In genomic region chr5:7849531-7850240, GRCh38 we compare ENCODE assay signal across 10 cellular contexts. TPM values are rescaled to one million over a fixed set of nuclear protein-coding genes. Genes with fewer than 3 reads are reported as not detected.
DNase-seq lines count a peak whose midpoint lies in the region; ATAC-seq and TF ChIP-seq lines count a peak whose summit lies in the region.
"Had no signal": no experiment of that assay in that cellular context is flagged by ENCODE, and none has a peak within 500 bp of the region (broad histone marks: within the 10 kb centered on the region; RNA-seq: fewer than 3 reads in every experiment).

No MANE protein-coding gene starts in this region.

- H3K4me2 ChIP-seq in osteoblast (ENCODE audit: insufficient read depth, low read length): peak overlapping the region; percentile 68

- H3K79me2 ChIP-seq in osteoblast (ENCODE audit: insufficient read depth, low read length): no peaks in the 10 kb centered on the region

- DNase-seq in GM03348 (ENCODE audit: low spot score) (peak; percentile 27), NCI-H748 (lab: John Stamatoyannopoulos, UW; ENCODE audit: unreplicated experiment) (peak; percentile 88), fibroblast of pulmonary artery (ENCODE audit: low read depth) (no peak), osteoblast (ENCODE audit: insufficient read length, low spot score, missing footprints) (peak; percentile 86), HT-29 (ENCODE audit: low spot score) (no peak), kidney tubule cell (ENCODE audit: low spot score) (no peak)

- ATAC-seq in GM18870 (IDR thresholded peaks at IDR 0.05; ENCODE audit: unreplicated experiment): no peak
- ATAC-seq in HG03280 (IDR thresholded peaks at IDR 0.05; ENCODE audit: unreplicated experiment): no peak

- TF ChIP-seq CTCF in fibroblast of pulmonary artery (IDR thresholded peaks at IDR 0.05; ENCODE audit: low read length, missing control alignments): peak; percentile 11
- TF ChIP-seq CTCF in osteoblast (IDR thresholded peaks at IDR 0.05; ENCODE audit: extremely low read depth, low read depth, low read length): no peak

- H3K9me3 ChIP-seq in osteoblast (ENCODE audit: low read depth, low read length): no peaks in the 10 kb centered on the region

- peaks cover 21% of the 10 kb centered on the region for H3K27me3 ChIP-seq in osteoblast (ENCODE audit: insufficient read depth, low read length)

- no peak overlapping the region for H3K27ac ChIP-seq in osteoblast (ENCODE audit: low read depth, low read length)
- H3K27ac ChIP-seq: epithelial cell of prostate had no signal

- peak overlapping the region; percentile 51 for H2AFZ ChIP-seq in osteoblast (ENCODE audit: low read length)

- H4K20me1 ChIP-seq in osteoblast (ENCODE audit: insufficient read depth, low read length): no peaks in the 10 kb centered on the region

- no peaks in the 10 kb centered on the region for H3K36me3 ChIP-seq in osteoblast (ENCODE audit: insufficient read depth, low read length)

- peaks cover 3% of the 10 kb centered on the region for H3K4me1 ChIP-seq in osteoblast (ENCODE audit: insufficient read depth, low read length)

- H3K4me3 ChIP-seq in fibroblast of pulmonary artery (replicated peaks; ENCODE audit: low read depth, low read length) (peak overlapping the region; percentile 51), osteoblast (ENCODE audit: insufficient read depth, low read length) (peak overlapping the region; percentile 33)

RNA-seq across cellular contexts. Expression of gene CFAP90, which starts 1.2 kb away (rescaled TPM):
- total RNA-seq in osteoblast: 0.59 and 1.1 TPM in 2 replicates
- total RNA-seq in HT-29 (2014; rRNA removed; shearing (Covaris generic)): not detected in 2 replicates
- total RNA-seq: HT1080 had no signal

RNA-seq across cellular contexts. Expression of gene FASTKD3, which starts 19.1 kb away (rescaled TPM):
- total RNA-seq in osteoblast: 10.9 and 13.6 TPM in 2 replicates
- 6.3 and 8.3 TPM in 2 replicates for total RNA-seq in HT-29 (2014; rRNA removed; shearing (Covaris generic))

RNA-seq across cellular contexts. Expression of gene MTRR, which starts 19.3 kb away (rescaled TPM):
- total RNA-seq in osteoblast: 36.2 and 36.6 TPM in 2 replicates
- total RNA-seq in HT-29 (2014; rRNA removed; shearing (Covaris generic)): 36.1 and 42.1 TPM in 2 replicates

Comparison
In these comparisons a context has a peak if more than half of its experiments do, and no peak if none do; other contexts are left out.
1. DNase-seq: peak in GM03348 (single experiment), NCI-H748 (single experiment) and osteoblast (single experiment); none in fibroblast of pulmonary artery (single experiment), HT-29 (single experiment) and kidney tubule cell (single experiment).